Comparison of ENCODE assay signal across 9 cellular contexts in genomic region chr4:15906024-15906443, GRCh38.
DNase-seq lines count a peak whose midpoint lies in the region; ATAC-seq and TF ChIP-seq lines count a peak whose summit lies in the region.
"Had no signal": no experiment of that assay in that cellular context is flagged by ENCODE, and none has a peak within 500 bp of the region (broad histone marks: within the 10 kb centered on the region; RNA-seq: fewer than 3 reads in every experiment).

No MANE protein-coding gene starts in this region.

- peaks cover 9% of the 10 kb centered on the region for H3K9me3 Mint-ChIP-seq in stimulated activated memory B cell treated with anti-CD40 and anti-IgM and Interleukin-4, amounts not matched to agents 10 μg/mL and 1 μg/mL and 100 μg/mL, for 72 hours

- peak overlapping the region; percentile 63; the same call in 1 of the 2 replicates for H3K9ac ChIP-seq in iPS-20b (ENCODE audit: low read depth, low read length)

- H3K27ac ChIP-seq in RWPE1 (peak overlapping the region; percentile 96), iPS-20b (ENCODE audit: low read length) (no peak overlapping the region), WERI-Rb-1 (no peak overlapping the region)
- H3K27ac ChIP-seq in effector memory CD4-positive, alpha-beta T cell (ENCODE audit: insufficient read depth, low read length, poor library complexity, severe bottlenecking): no peak overlapping the region

- no peak overlapping the region for H3K27ac Mint-ChIP-seq in stimulated activated memory B cell treated with anti-CD40 and anti-IgM and Interleukin-4, amounts not matched to agents 10 μg/mL and 1 μg/mL and 100 μg/mL, for 72 hours

- H3K36me3 ChIP-seq in iPS-20b (ENCODE audit: insufficient read depth, low read depth, low read length) (no peaks in the 10 kb centered on the region), WERI-Rb-1 (no peaks in the 10 kb centered on the region)
- no peaks in the 10 kb centered on the region for H3K36me3 ChIP-seq in effector memory CD4-positive, alpha-beta T cell (ENCODE audit: control insufficient read depth, insufficient read depth, low read length)

- H3K4me3 Mint-ChIP-seq in stimulated activated memory B cell treated with anti-CD40 and anti-IgM and Interleukin-4, amounts not matched to agents 10 μg/mL and 1 μg/mL and 100 μg/mL, for 72 hours: no peak overlapping the region

- H3K4me3 ChIP-seq in iPS-20b (ENCODE audit: low read length): peak overlapping the region; percentile 56
- no peak overlapping the region for H3K4me3 ChIP-seq in effector memory CD4-positive, alpha-beta T cell (ENCODE audit: insufficient read depth, low read depth, low read length, poor library complexity, severe bottlenecking)
- no peak overlapping the region for H3K4me3 ChIP-seq in WERI-Rb-1 (ENCODE audit: low read depth, low read length)

- no peaks in the 10 kb centered on the region for H3K4me1 Mint-ChIP-seq in stimulated activated memory B cell treated with anti-CD40 and anti-IgM and Interleukin-4, amounts not matched to agents 10 μg/mL and 1 μg/mL and 100 μg/mL, for 72 hours

- ATAC-seq in stimulated activated memory B cell treated with anti-CD40 and anti-IgM and Interleukin-4, amounts not matched to agents 10 μg/mL and 1 μg/mL and 100 μg/mL, for 72 hours: peak; percentile 80
- ATAC-seq in HG03045 (IDR thresholded peaks at IDR 0.05; ENCODE audit: unreplicated experiment): no peak

- POLR2A ChIA-PET in RWPE1 (lab: Yijun Ruan, JAX; ENCODE audit: low non-redundant PET): no interaction called here

- TF ChIP-seq CTCF in RWPE1 (conservative IDR thresholded peaks at IDR 0.05; ENCODE audit: low read depth) (no peak), WERI-Rb-1 (IDR thresholded peaks at IDR 0.05; ENCODE audit: low read depth, low read length) (no peak)

- H3K27me3 ChIP-seq in iPS-20b (ENCODE audit: insufficient read depth, low read length) (no peaks in the 10 kb centered on the region), WERI-Rb-1 (ENCODE audit: insufficient read depth, low read depth, severe bottlenecking) (no peaks in the 10 kb centered on the region)
- no peaks in the 10 kb centered on the region for H3K27me3 ChIP-seq in effector memory CD4-positive, alpha-beta T cell (replicated peaks; ENCODE audit: control insufficient read depth, insufficient read depth, low read length, poor library complexity, severe bottlenecking)

- CTCF ChIA-PET in RWPE1 (lab: Yijun Ruan, JAX): interaction anchor here (0.6 to 0.9 kb wide), 3 partner anchors 23 to 95 kb away, joined by 3 read pairs; no protein-coding TSS in a partner anchor

- peaks cover 26% of the 10 kb centered on the region for H3K27me3 Mint-ChIP-seq in stimulated activated memory B cell treated with anti-CD40 and anti-IgM and Interleukin-4, amounts not matched to agents 10 μg/mL and 1 μg/mL and 100 μg/mL, for 72 hours

- H3K4me1 ChIP-seq in iPS-20b (ENCODE audit: insufficient read depth, low read length): peaks cover 9% of the 10 kb centered on the region
- no peaks in the 10 kb centered on the region for H3K4me1 ChIP-seq in effector memory CD4-positive, alpha-beta T cell (ENCODE audit: control insufficient read depth, insufficient read depth, low read length, poor library complexity, severe bottlenecking)

- peaks cover 5% of the 10 kb centered on the region; the same call in 1 of the 2 replicates for H3K9me3 ChIP-seq in iPS-20b (ENCODE audit: insufficient read depth, low read depth, low read length)
- H3K9me3 ChIP-seq in effector memory CD4-positive, alpha-beta T cell (ENCODE audit: control insufficient read depth, low read length): no peaks in the 10 kb centered on the region
- H3K9me3 ChIP-seq in WERI-Rb-1 (ENCODE audit: severe bottlenecking): no peaks in the 10 kb centered on the region

- DNase-seq in SIG-M5 treated with dmso at 0.1 percent for 504 hours (lab: John Stamatoyannopoulos, UW; ENCODE audit: unreplicated experiment) (peak; percentile 40), SIG-M5 (lab: John Stamatoyannopoulos, UW) (no peak), RWPE1 (ENCODE audit: low spot score) (peak; percentile 96), WERI-Rb-1 (no peak)
- no peak for DNase-seq in effector memory CD4-positive, alpha-beta T cell
- DNase-seq: NCI-H1048 had no signal

- H3K36me3 Mint-ChIP-seq in stimulated activated memory B cell treated with anti-CD40 and anti-IgM and Interleukin-4, amounts not matched to agents 10 μg/mL and 1 μg/mL and 100 μg/mL, for 72 hours: no peaks in the 10 kb centered on the region

Comparison
In these comparisons a context has a peak if more than half of its experiments do, and no peak if none do; other contexts are left out.
1. DNase-seq: peak in SIG-M5 treated with dmso at 0.1 percent for 504 hours (single experiment) and RWPE1 (single experiment); none in SIG-M5 (single experiment), effector memory CD4-positive, alpha-beta T cell (0 of 3) and WERI-Rb-1 (single experiment).